ENCODE assay signal across 9 cellular contexts in genomic region chrX:19625612-19626011, GRCh38.
DNase-seq lines count a peak whose midpoint lies in the region; ATAC-seq lines count a peak whose summit lies in the region.
"Had no signal": no experiment of that assay in that cellular context is flagged by ENCODE, and none has a peak within 500 bp of the region (broad histone marks: within the 10 kb centered on the region; RNA-seq: fewer than 3 reads in every experiment).

No MANE protein-coding gene starts in this region.

- H3K4me3 Mint-ChIP-seq in activated CD4-positive, alpha-beta T cell treated with anti-CD3 and anti-CD28 coated beads, Interleukin-2, amount 10 ng/mL, durations not matched to agents 7 days and 5 days = no peak overlapping the region

- POLR2A ChIA-PET in activated CD4-positive, alpha-beta T cell treated with anti-CD3 and anti-CD28 coated beads, Interleukin-2, amount 10 ng/mL, durations not matched to agents 7 days and 5 days (lab: Charles Lee) = no interaction called here

- no peak for ATAC-seq in HG02571 (IDR thresholded peaks at IDR 0.05; ENCODE audit: unreplicated experiment)

- CTCF ChIA-PET in activated CD4-positive, alpha-beta T cell treated with anti-CD3 and anti-CD28 coated beads, Interleukin-2, amount 10 ng/mL, durations not matched to agents 7 days and 5 days (lab: Charles Lee) = interaction anchor here (0.5 to 1.5 kb wide), 3 partner anchors 15 to 148 kb away, joined by 3 read pairs; no protein-coding TSS in a partner anchor

- H3K27ac Mint-ChIP-seq in activated CD4-positive, alpha-beta T cell treated with anti-CD3 and anti-CD28 coated beads, Interleukin-2, amount 10 ng/mL, durations not matched to agents 7 days and 5 days = peak overlapping the region; percentile 64

- H3K4me1 Mint-ChIP-seq in activated CD4-positive, alpha-beta T cell treated with anti-CD3 and anti-CD28 coated beads, Interleukin-2, amount 10 ng/mL, durations not matched to agents 7 days and 5 days = peaks cover 53% of the 10 kb centered on the region

- H3K27me3 Mint-ChIP-seq in activated CD4-positive, alpha-beta T cell treated with anti-CD3 and anti-CD28 coated beads, Interleukin-2, amount 10 ng/mL, durations not matched to agents 7 days and 5 days = no peaks in the 10 kb centered on the region

- peaks cover 21% of the 10 kb centered on the region for H3K36me3 Mint-ChIP-seq in activated CD4-positive, alpha-beta T cell treated with anti-CD3 and anti-CD28 coated beads, Interleukin-2, amount 10 ng/mL, durations not matched to agents 7 days and 5 days (ENCODE audit: low read depth)

- H3K9me3 Mint-ChIP-seq in activated CD4-positive, alpha-beta T cell treated with anti-CD3 and anti-CD28 coated beads, Interleukin-2, amount 10 ng/mL, durations not matched to agents 7 days and 5 days = no peaks in the 10 kb centered on the region

- peak; percentile 61 for DNase-seq in HK-2 (ENCODE audit: unreplicated experiment)
- DNase-seq in activated CD4-positive, alpha-beta T cell treated with anti-CD3 and anti-CD28 coated beads, Interleukin-2, amount 10 ng/mL, durations not matched to agents 7 days and 5 days = no peak
- peak; percentile 49 for DNase-seq in dermis blood vessel endothelial cell
- DNase-seq in stimulated activated CD4-positive, alpha-beta T cell treated with anti-CD3 and anti-CD28 coated beads, Interleukin-4, amount 100 ng/mL, for 24 hours = peak; percentile 59
- no peak for DNase-seq in mesenteric fat pad (ENCODE audit: low spot score)
- DNase-seq in NOMO-1 (lab: John Stamatoyannopoulos, UW; ENCODE audit: unreplicated experiment in 2 of 2) = no peak
- no peak for DNase-seq in amniotic stem cell (lab: John Stamatoyannopoulos, UW)
- DNase-seq: NCI-H1048 had no signal

Comparison
In these comparisons a context has a peak if more than half of its experiments do, and no peak if none do; other contexts are left out.
1. DNase-seq: peak in HK-2 (single experiment), dermis blood vessel endothelial cell (single experiment) and stimulated activated CD4-positive, alpha-beta T cell treated with anti-CD3 and anti-CD28 coated beads, Interleukin-4, amount 100 ng/mL, for 24 hours (single experiment); none in activated CD4-positive, alpha-beta T cell treated with anti-CD3 and anti-CD28 coated beads, Interleukin-2, amount 10 ng/mL, durations not matched to agents 7 days and 5 days (single experiment), mesenteric fat pad (single experiment), NOMO-1 (0 of 2) and amniotic stem cell (single experiment).